In the genomic region with DNA sequence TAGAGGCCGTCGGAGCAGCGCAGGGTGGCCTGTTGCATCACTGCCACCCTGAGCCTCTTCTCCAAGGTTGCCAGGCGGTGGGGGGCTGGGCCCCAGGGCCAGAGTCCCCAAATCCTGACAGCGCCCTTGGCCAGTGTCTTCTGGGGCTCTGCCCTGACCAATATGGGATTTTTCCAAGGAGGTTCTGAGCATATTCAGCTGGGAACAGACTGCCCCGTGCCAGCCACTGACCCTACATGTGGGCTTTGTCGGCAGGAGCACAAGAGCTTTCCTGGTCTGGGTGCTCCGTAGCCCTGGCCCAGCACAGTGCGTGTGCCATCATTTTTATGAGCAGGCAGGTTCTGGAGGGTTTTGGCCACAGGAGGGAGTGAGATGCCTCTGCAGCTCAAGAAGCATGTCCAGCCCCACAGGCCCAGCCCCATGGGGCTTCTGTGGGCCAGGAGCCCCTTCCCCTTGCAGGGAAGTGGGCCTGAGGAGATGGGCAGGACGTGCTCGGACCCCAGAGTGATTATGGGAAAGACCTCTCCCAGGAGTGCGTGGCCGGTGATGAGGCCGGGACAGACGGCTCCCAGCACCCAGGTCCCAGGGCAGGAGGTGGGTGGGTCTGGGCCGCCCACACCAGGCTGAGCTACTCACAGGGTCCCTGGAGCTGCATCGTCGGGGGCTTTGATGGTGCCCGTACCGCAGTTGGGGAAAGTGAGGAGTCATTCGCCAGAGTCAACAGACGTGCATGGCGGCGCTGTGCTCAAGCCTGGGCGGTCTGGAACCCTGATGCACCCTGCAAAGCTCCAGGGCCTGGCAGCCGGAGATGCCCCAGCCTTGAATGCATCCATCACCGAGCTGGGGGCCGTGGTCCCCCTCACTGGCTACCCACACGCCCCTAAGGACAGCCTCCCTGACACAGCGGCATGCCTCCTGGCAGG, we compare ENCODE assay signal across 10 cellular contexts.
DNase-seq lines count a peak whose midpoint lies in the region; ATAC-seq, FAIRE-seq and TF ChIP-seq lines count a peak whose summit lies in the region.
"Had no signal": no experiment of that assay in that cellular context is flagged by ENCODE, and none has a peak within 500 bp of the region (broad histone marks: within the 10 kb centered on the region; RNA-seq: fewer than 3 reads in every experiment).

No MANE protein-coding gene starts in this region.

- H3K4me2 ChIP-seq in A549 (no peak overlapping the region), H1 (ENCODE audit: insufficient read depth in 1 of 2, low read depth in 2 of 2, low read length in 2 of 2) (no peak overlapping the region)

- H3K4ac ChIP-seq in H1 (replicated peaks; ENCODE audit: insufficient read length, low read depth, low read length): no peak overlapping the region

- TF ChIP-seq CTCF in A549 (IDR thresholded peaks at IDR 0.05) (no peak), H1 (IDR thresholded peaks at IDR 0.05; ENCODE audit: control extremely low read depth in 1 of 3, insufficient read depth in 1 of 3, low read depth in 1 of 3, low read length in 3 of 3) (peak in 2 of 3 experiments; percentile 49 to 50; a peak in 3 of 4 replicates)

- H3K14ac ChIP-seq in H1 (ENCODE audit: insufficient read length): no peak overlapping the region

- 80% methylated on average over 18 of the region's 30 CpGs for WGBS in A549 (ENCODE audit: missing lambda C conversion rate)
- WGBS in H1 (ENCODE audit: extremely low coverage in 1 of 2, insufficient coverage in 1 of 2, insufficient read length in 1 of 2, insufficient replicate concordance in 2 of 2, low coverage in 1 of 2, low lambda C conversion rate in 2 of 2, missing lambda C conversion rate in 1 of 2), 2 experiments: 89% methylated on average over 26 of the region's 30 CpGs; no CpG with 5 or more reads in 1 of the 2 experiments

- FAIRE-seq in A549 (lab: Jason Lieb, UNC): no peak
- no peak for FAIRE-seq in H1 (lab: Jason Lieb, UNC)
- FAIRE-seq: GM18507 had no signal

- 0 out of 2 replicates have a peak overlapping the region, but pooled peaks have one; percentile 17 for H2BK12ac ChIP-seq in H1 (ENCODE audit: low read depth, low read length)

- TF ChIP-seq EP300 in A549 (IDR thresholded peaks at IDR 0.05) (no peak), Ishikawa (IDR thresholded peaks at IDR 0.05; ENCODE audit: borderline replicate concordance) (no peak), H1 (IDR thresholded peaks at IDR 0.05; ENCODE audit: borderline replicate concordance in 1 of 2, low read depth in 2 of 2, low read length in 2 of 2) (no peak)

- H3K23ac ChIP-seq in H1 (ENCODE audit: insufficient read length): no peak overlapping the region

- no peak overlapping the region for H4K91ac ChIP-seq in H1 (replicated peaks; ENCODE audit: insufficient read length, low read length)

- ATAC-seq in A549: peak in 1 of 2 experiments; percentile 44; a peak in 3 of 6 replicates
- no peak for ATAC-seq in GM19023 (IDR thresholded peaks at IDR 0.05; ENCODE audit: unreplicated experiment)
- ATAC-seq in HG02885 (IDR thresholded peaks at IDR 0.05; ENCODE audit: poor library complexity, unreplicated experiment): no peak

- H4K20me1 ChIP-seq in H1 (replicated peaks in 1 of 2; ENCODE audit: control insufficient read depth in 1 of 2, insufficient read depth in 2 of 2, low read length in 2 of 2): no peaks in the 10 kb centered on the region

- no peak overlapping the region for H3K18ac ChIP-seq in H1 (ENCODE audit: extremely low read depth, low read length)

- no peaks in the 10 kb centered on the region for H3K79me2 ChIP-seq in H1 (ENCODE audit: control insufficient read depth in 1 of 2, insufficient read depth in 2 of 2, low read length in 2 of 2)

- peaks cover 0 to 3% (median 0%) of the 10 kb centered on the region in 4 experiments; a peak in 3 of 7 replicates for H3K27me3 ChIP-seq in H1 (replicated peaks in 1 of 4; ENCODE audit: control insufficient read depth in 3 of 4, extremely low read depth in 1 of 4, insufficient read depth in 3 of 4, low read length in 3 of 4)
- H3K27me3 ChIP-seq in muscle layer of colon (ENCODE audit: control insufficient read depth in 1 of 2, insufficient read depth in 2 of 2, low read length in 2 of 2): no peaks in the 10 kb centered on the region

- H3K9me3 ChIP-seq in A549 (no peaks in the 10 kb centered on the region), H1 (ENCODE audit: insufficient read depth in 2 of 2, low read depth in 1 of 2, low read length in 1 of 2) (no peaks in the 10 kb centered on the region), muscle layer of colon (ENCODE audit: low read length) (no peaks in the 10 kb centered on the region)

- no peak overlapping the region for H3K56ac ChIP-seq in H1 (replicated peaks; ENCODE audit: insufficient read length, low read depth, low read length)

- H4K5ac ChIP-seq in H1 (ENCODE audit: insufficient read length, low read depth, low read length): no peak overlapping the region

- no peaks in the 10 kb centered on the region for H3K79me1 ChIP-seq in H1 (ENCODE audit: low read depth, low read length)

- POLR2A ChIA-PET in A549 (lab: Yijun Ruan, JAX) (no interaction called here), H1 (lab: Charles Lee; ENCODE audit: partially characterized antibody) (no interaction called here)

- H2BK15ac ChIP-seq in H1 (ENCODE audit: low read length): peak overlapping the region; percentile 81; the same call in 1 of the 2 replicates

- no peak overlapping the region; the same call in 1 of the 2 replicates for H4K8ac ChIP-seq in H1 (ENCODE audit: extremely low read depth, insufficient read depth, low read length)

- H3K9ac ChIP-seq in H1 (replicated peaks in 1 of 4; ENCODE audit: extremely low read depth in 1 of 4, low read depth in 3 of 4, low read length in 3 of 4): no peak overlapping the region
- H3K9ac ChIP-seq in muscle layer of colon (ENCODE audit: low read length): no peak overlapping the region

- H3K36me3 ChIP-seq in H1 (ENCODE audit: control insufficient read depth in 2 of 4, insufficient read depth in 4 of 4, low read length in 3 of 4) (no peaks in the 10 kb centered on the region), muscle layer of colon (ENCODE audit: insufficient read depth, low read length) (no peaks in the 10 kb centered on the region)

- no peak overlapping the region for H2AFZ ChIP-seq in H1 (ENCODE audit: low read length)

- peaks cover 3% of the 10 kb centered on the region; the same call in 1 of the 2 replicates for H3K23me2 ChIP-seq in H1 (ENCODE audit: low read depth, low read length)

- H2AK5ac ChIP-seq in H1 (ENCODE audit: low read depth, low read length): no peak overlapping the region

- no peak overlapping the region for H2BK5ac ChIP-seq in H1 (ENCODE audit: low read depth, low read length)

- CTCF ChIA-PET in A549 (lab: Yijun Ruan, JAX) (interaction anchor here (1.0 to 11.5 kb wide), 11 partner anchors 9 to 191 kb away, joined by 3 to 134 read pairs (median 4); no protein-coding TSS in a partner anchor), H1 (lab: Charles Lee; ENCODE audit: partially characterized antibody) (interaction anchor here (0.6 to 10.0 kb wide), 29 partner anchors 9 to 396 kb away, joined by 3 to 88 read pairs (median 4); no protein-coding TSS in a partner anchor)

- no peak overlapping the region for H2BK20ac ChIP-seq in H1 (ENCODE audit: low read length)

- H3K4me3 ChIP-seq in A549 (no peak overlapping the region), H1 (ENCODE audit: extremely low read depth in 1 of 4, insufficient read depth in 2 of 4, low read depth in 3 of 4, low read length in 4 of 4) (no peak overlapping the region), muscle layer of colon (ENCODE audit: low read depth in 1 of 2, low read length in 2 of 2) (no peak overlapping the region)

- no peak overlapping the region for H3K27ac ChIP-seq in A549
- no peak overlapping the region; the same call in 1 of the 2 replicates for H3K27ac ChIP-seq in H1 (ENCODE audit: low read depth, low read length)
- peak overlapping the region; percentile 89 for H3K27ac ChIP-seq in muscle layer of colon (ENCODE audit: low read depth, low read length)

- H3K4me1 ChIP-seq in A549 (0 out of 3 replicates have a peak, but pooled peaks cover 14% of the 10 kb centered on the region), H1 (replicated peaks in 1 of 4; ENCODE audit: control insufficient read depth in 3 of 4, insufficient read depth in 4 of 4, low read length in 3 of 4) (peaks cover 0 to 12% (median 7%) of the 10 kb centered on the region in 4 experiments; a peak in 6 of 7 replicates), muscle layer of colon (ENCODE audit: insufficient read depth, low read length) (peaks cover 34% of the 10 kb centered on the region)

- TF ChIP-seq RAD21 in A549 (conservative IDR thresholded peaks at IDR 0.05 in 1 of 2, IDR thresholded peaks at IDR 0.05 in 1 of 2) (peak; percentile 18 to 41; a peak in 2 of 5 replicates), Ishikawa (IDR thresholded peaks at IDR 0.05; ENCODE audit: low read depth) (peak; percentile 68), H1 (IDR thresholded peaks at IDR 0.05 in 1 of 2, conservative IDR thresholded peaks at IDR 0.05 in 1 of 2; ENCODE audit: low read depth in 2 of 2, low read length in 2 of 2) (peak; percentile 53 to 65)

- no peak for DNase-seq in A549 (ENCODE audit: low read depth in 1 of 2, low spot score in 1 of 2)
- no peak for DNase-seq in H1 (ENCODE audit: low read depth in 1 of 2, low spot score in 2 of 2)
- no peak for DNase-seq in stimulated activated CD4-positive, alpha-beta T cell treated with anti-CD3 and anti-CD28 coated beads, Interleukin-1b, Interleukin-23, amount 100 ng/mL, for 48 hours
- DNase-seq in stimulated activated naive CD4-positive, alpha-beta T cell (lab: John Stamatoyannopoulos, UW): no peak
- DNase-seq: stimulated activated CD4-positive, alpha-beta T cell treated with anti-CD3 and anti-CD28 coated beads, Interleukin-4, amount 100 ng/mL, for 24 hours had no signal

- H2BK120ac ChIP-seq in H1 (replicated peaks; ENCODE audit: low read depth, low read length): no peak overlapping the region

- TF ChIP-seq POLR2A in A549 (IDR thresholded peaks at IDR 0.05; ENCODE audit: low read length) (no peak), H1 (IDR thresholded peaks at IDR 0.05; ENCODE audit: control extremely low read depth in 1 of 2, low read depth in 2 of 2, low read length in 2 of 2) (no peak)

TF ChIP-seq in A549, 52 proteins besides CTCF, POLR2A, EP300 and RAD21:
- TF ChIP-seq SMC3 (IDR thresholded peaks at IDR 0.05) (peak; percentile 18; the same call in 1 of the 3 replicates), FOSL2 (IDR thresholded peaks at IDR 0.05) (no peak), FOSL2 (CRISPR knock-in tag; IDR thresholded peaks at IDR 0.05) (no peak)

TF ChIP-seq in Ishikawa, 13 proteins besides CTCF, POLR2A, EP300 and RAD21:
- TF ChIP-seq ZBTB7A (IDR thresholded peaks at IDR 0.05; ENCODE audit: low read depth) (no peak), YY1 (IDR thresholded peaks at IDR 0.05; ENCODE audit: low read depth) (no peak), NFIC (IDR thresholded peaks at IDR 0.05) (no peak), CEBPB (IDR thresholded peaks at IDR 0.05) (no peak), TAF1 (IDR thresholded peaks at IDR 0.05; ENCODE audit: low read depth) (no peak)

Comparison
In these comparisons a context has a peak if more than half of its experiments do, and no peak if none do; other contexts are left out.
1. Of the 18 proteins assayed by ChIP-seq in both H1 and A549: peak only in H1: CTCF; only in A549: none; in both: RAD21; in neither: 16.